In the genomic region with DNA sequence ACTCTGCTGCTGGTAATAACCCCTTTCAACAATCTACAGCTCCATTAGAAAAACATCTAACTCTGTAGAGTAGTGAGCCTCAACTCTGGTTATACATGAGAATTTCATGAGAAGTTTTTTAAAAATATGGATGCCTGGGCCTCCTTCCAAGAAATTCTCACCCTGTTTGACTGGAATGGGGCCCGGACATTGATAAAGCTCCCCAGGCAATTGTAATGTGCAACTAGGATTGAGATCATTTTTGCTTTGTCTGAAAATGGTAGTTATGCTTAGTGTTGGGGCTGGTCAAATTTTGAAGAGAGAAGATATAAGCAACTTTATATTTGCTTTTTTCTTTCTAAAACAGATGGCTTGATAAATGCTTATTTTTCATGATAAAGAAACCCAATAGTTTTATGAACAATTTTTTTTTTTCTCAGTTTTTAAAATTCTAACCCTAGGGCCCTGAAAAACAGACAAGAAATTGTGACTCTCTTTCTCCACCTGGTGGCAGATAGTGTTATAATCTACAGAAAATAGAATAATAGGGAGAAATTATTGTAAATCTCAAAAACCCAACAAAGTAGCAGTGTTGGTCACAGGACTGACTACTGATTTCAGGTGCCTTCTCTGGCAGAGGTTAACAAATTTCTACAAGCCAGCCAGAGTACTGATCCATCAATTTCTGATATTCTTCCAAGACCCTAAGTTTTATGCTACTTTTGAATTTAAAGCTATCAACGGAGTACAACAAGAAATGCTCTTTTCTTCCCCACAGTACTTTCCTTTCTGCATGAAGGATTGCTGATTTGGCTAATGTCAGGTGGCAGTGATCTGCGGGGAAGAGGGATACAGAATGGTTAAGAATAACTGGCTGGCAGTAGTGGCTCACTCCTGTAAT, we compare ENCODE assay signal across 8 cellular contexts.
A peak's percentile ranks its signal among the peaks of the same experiment; 100 is the strongest.
DNase-seq lines count a peak whose midpoint lies in the region; ATAC-seq, FAIRE-seq and TF ChIP-seq lines count a peak whose summit lies in the region.

No MANE protein-coding gene starts in this region.

- no peaks in the 10 kb centered on the region for H3K9me3 ChIP-seq in gastrocnemius medialis

- H3K36me3 ChIP-seq in gastrocnemius medialis = no peaks in the 10 kb centered on the region

- TF ChIP-seq POLR2A in gastrocnemius medialis (IDR thresholded peaks at IDR 0.05) = no peak

- H3K27me3 ChIP-seq in gastrocnemius medialis = no peaks in the 10 kb centered on the region

- TF ChIP-seq CTCF in fibroblast of the aortic adventitia (IDR thresholded peaks at IDR 0.05; ENCODE audit: insufficient read depth, low read length) = peak; percentile 51
- peak; percentile 26 to 50 (median 31) for TF ChIP-seq CTCF in gastrocnemius medialis (IDR thresholded peaks at IDR 0.05 in 4 of 5, conservative IDR thresholded peaks at IDR 0.05 in 1 of 5)

- H3K27ac ChIP-seq in gastrocnemius medialis = no peak overlapping the region

- peak; percentile 12 for DNase-seq in SKM-1 treated with dmso at 0.1 percent for 144 hours (lab: John Stamatoyannopoulos, UW; ENCODE audit: unreplicated experiment)
- DNase-seq in SKM-1 (lab: John Stamatoyannopoulos, UW; ENCODE audit: unreplicated experiment) = no peak
- DNase-seq in RCC 7860 (ENCODE audit: low spot score) = no peak
- peak; percentile 83 for DNase-seq in fibroblast of the aortic adventitia (ENCODE audit: low read depth)
- DNase-seq in gastrocnemius medialis = no peak
- no peak for DNase-seq in stimulated activated CD4-positive, alpha-beta T cell treated with anti-CD3 and anti-CD28 coated beads, Interleukin-4, amount 100 ng/mL, for 24 hours
- DNase-seq in hepatic stellate cell (ENCODE audit: low spot score) = no peak

- no peak overlapping the region for H3K4me3 ChIP-seq in fibroblast of the aortic adventitia (ENCODE audit: low read depth, low read length)
- no peak overlapping the region for H3K4me3 ChIP-seq in gastrocnemius medialis

- intact Hi-C loops in gastrocnemius medialis (cut with DNase I; ENCODE audit: low total_unique reads) = loop anchor here (2.0 kb wide), 1 partner anchor 180 kb away; no protein-coding TSS in a partner anchor

- no peaks in the 10 kb centered on the region for H3K4me1 ChIP-seq in gastrocnemius medialis

- in situ Hi-C loops in gastrocnemius medialis (cut with MboI; ENCODE audit: low sequenced_read_pairs in 4 of 4) = loop anchor here (5.0 to 25.0 kb wide), 4 partner anchors 174 to 1502 kb away; a partner anchor contains a TSS

- FAIRE-seq in RCC 7860 (lab: Jason Lieb, UNC) = peak; percentile 74

- no peak for ATAC-seq in gastrocnemius medialis
- no peak for ATAC-seq in GM19467 (IDR thresholded peaks at IDR 0.05; ENCODE audit: unreplicated experiment)

Comparison
In these comparisons a context has a peak if more than half of its experiments do, and no peak if none do; other contexts are left out.
1. DNase-seq: peak in SKM-1 treated with dmso at 0.1 percent for 144 hours (single experiment) and fibroblast of the aortic adventitia (single experiment); none in SKM-1 (single experiment), RCC 7860 (single experiment), gastrocnemius medialis (0 of 2), stimulated activated CD4-positive, alpha-beta T cell treated with anti-CD3 and anti-CD28 coated beads, Interleukin-4, amount 100 ng/mL, for 24 hours (single experiment) and hepatic stellate cell (single experiment).